In the genomic region with DNA sequence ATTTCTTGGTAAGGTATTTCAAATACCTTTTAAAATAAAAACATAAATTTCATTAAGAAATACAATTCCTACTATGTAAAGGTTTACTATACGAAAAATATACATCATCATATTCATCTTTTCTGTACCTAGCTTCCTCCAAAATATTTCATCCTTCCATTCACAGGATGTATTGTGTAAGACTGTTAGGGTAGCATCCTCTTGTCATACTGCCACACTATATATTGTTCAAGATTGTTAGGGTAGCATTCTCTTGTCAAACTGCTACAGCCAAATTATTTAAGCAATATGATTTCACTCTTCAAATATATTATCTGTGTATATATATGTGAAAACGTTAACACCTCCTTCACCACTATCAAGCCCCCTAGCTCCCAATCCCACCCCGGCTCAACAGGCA, we compare ENCODE assay signal across 27 cellular contexts. TPM values are rescaled to one million over a fixed set of nuclear protein-coding genes. Genes with fewer than 3 reads are reported as not detected.
DNase-seq lines count a peak whose midpoint lies in the region; ATAC-seq and TF ChIP-seq lines count a peak whose summit lies in the region.
"Had no signal": no experiment of that assay in that cellular context is flagged by ENCODE, and none has a peak within 500 bp of the region (broad histone marks: within the 10 kb centered on the region; RNA-seq: fewer than 3 reads in every experiment).

No MANE protein-coding gene starts in this region.

- in situ Hi-C loops in HAP-1 (cut with MboI; ENCODE audit: low sequenced_read_pairs) = no loop called here

- H3K9ac ChIP-seq in BLaER1 = no peak overlapping the region

- H3K4me2 ChIP-seq in BLaER1 = peak overlapping the region; percentile 92

- H3K9me3 ChIP-seq in BLaER1 = no peaks in the 10 kb centered on the region
- no peaks in the 10 kb centered on the region for H3K9me3 ChIP-seq in RWPE2 (ENCODE audit: severe bottlenecking)
- no peaks in the 10 kb centered on the region for H3K9me3 ChIP-seq in HAP-1
- H3K9me3 ChIP-seq: BE2C, body of pancreas, SJSA1 had no signal

- no peak overlapping the region; the same call in 1 of the 2 replicates for H3K27ac ChIP-seq in BLaER1
- peak overlapping the region; percentile 73 for H3K27ac ChIP-seq in RWPE2 (ENCODE audit: poor library complexity, severe bottlenecking)
- H3K27ac ChIP-seq: body of pancreas, coronary artery, SJSA1 had no signal

- H3K36me3 ChIP-seq in BLaER1 (peaks cover 37% of the 10 kb centered on the region), RWPE2 (ENCODE audit: low read depth) (peaks cover 40% of the 10 kb centered on the region), HAP-1 (replicated peaks) (peaks cover 43% of the 10 kb centered on the region)

- peaks cover 12 to 30% (median 24%) of the 10 kb centered on the region in 3 donors for H3K36me3 Mint-ChIP-seq in immature natural killer cell

- peaks cover 31% of the 10 kb centered on the region for H3K4me1 ChIP-seq in BLaER1
- H3K4me1 ChIP-seq in RWPE2 (ENCODE audit: insufficient read depth, poor library complexity, severe bottlenecking) = peaks cover 11% of the 10 kb centered on the region
- H3K4me1 ChIP-seq in HAP-1 = peaks cover 10% of the 10 kb centered on the region; the same call in 1 of the 2 replicates
- H3K4me1 ChIP-seq: BE2C had no signal

- H3K4me1 Mint-ChIP-seq in immature natural killer cell = peaks cover 26 to 40% of the 10 kb centered on the region in 2 donors

- no peak overlapping the region for H3K4me3 Mint-ChIP-seq in immature natural killer cell

- H3K27me3 Mint-ChIP-seq in immature natural killer cell (ENCODE audit: low read depth in 3 of 3) = peaks cover 9 to 19% (median 16%) of the 10 kb centered on the region in 3 donors
- H3K27me3 Mint-ChIP-seq: memory B cell, progenitor cell of endocrine pancreas had no signal

- peak overlapping the region in 4 of 6 donors; percentile 12 to 68 (median 58) for H3K27ac Mint-ChIP-seq in immature natural killer cell
- H3K27ac Mint-ChIP-seq: nephron had no signal

- ATAC-seq in RWPE2 (ENCODE audit: low read depth) (no peak), sciatic nerve (no peak)
- ATAC-seq: activated CD4-positive, CD25-positive, alpha-beta regulatory T cell treated with anti-CD3 and anti-CD28 coated beads, Interleukin-2, amount 50 U/mL, for 24 hours; body of pancreas had no signal

- H3K4me3 ChIP-seq in BLaER1 (no peak overlapping the region; the same call in 1 of the 2 replicates), HFF-Myc (replicated peaks; ENCODE audit: low read depth, low read length) (peak overlapping the region; percentile 97), RWPE2 (ENCODE audit: severe bottlenecking) (no peak overlapping the region), HAP-1 (no peak overlapping the region), foreskin fibroblast (ENCODE audit: low read depth in 1 of 2, low read length in 2 of 2) (no peak overlapping the region)
- H3K4me3 ChIP-seq: body of pancreas, coronary artery, SJSA1 had no signal

- no peaks in the 10 kb centered on the region for H3K27me3 ChIP-seq in BLaER1
- H3K27me3 ChIP-seq in RWPE2 (ENCODE audit: insufficient read depth, poor library complexity, severe bottlenecking) = no peaks in the 10 kb centered on the region
- no peaks in the 10 kb centered on the region for H3K27me3 ChIP-seq in HAP-1 (ENCODE audit: low read depth)
- H3K27me3 ChIP-seq: BE2C, body of pancreas, SJSA1 had no signal

- H3K9me3 Mint-ChIP-seq in immature natural killer cell = no peaks in the 10 kb centered on the region
- H3K9me3 Mint-ChIP-seq: memory B cell, nephron had no signal

- H4K20me1 ChIP-seq in BLaER1 = peaks cover 42% of the 10 kb centered on the region

- intact Hi-C loops in sciatic nerve (cut with DNase I) = no loop called here

- DNase-seq in HFF-Myc (ENCODE audit: extremely low read depth, low read depth) = no peak
- no peak for DNase-seq in RWPE2 (ENCODE audit: low spot score)
- no peak for DNase-seq in immature natural killer cell
- no peak for DNase-seq in EL
- DNase-seq in sciatic nerve (ENCODE audit: low spot score) = no peak
- DNase-seq in HAP-1 (ENCODE audit: low spot score in 2 of 2) = no peak
- no peak for DNase-seq in foreskin fibroblast
- DNase-seq: activated naive CD4-positive, alpha-beta T cell treated with Interleukin-2 at 50 U/mL for 16 hours; BE2C; body of pancreas; DMS 273 treated with DMSO at 0.1 percent for 48 hours; hippocampal formation; kidney; NCI-H1048; NCI-H2081; NCI-H526; OCI-M1; small intestine; stimulated activated CD8-positive, alpha-beta memory T cell treated with anti-CD3 and anti-CD28 coated beads, Interleukin-4, amount 100 ng/mL, for 48 hours; T-helper 9 cell had no signal

- TF ChIP-seq CTCF in HFF-Myc (IDR thresholded peaks at IDR 0.05; ENCODE audit: low read depth, low read length, missing control alignments) (no peak), RWPE2 (IDR thresholded peaks at IDR 0.05; ENCODE audit: poor library complexity, severe bottlenecking) (no peak), foreskin fibroblast (IDR thresholded peaks at IDR 0.05; ENCODE audit: low read depth, low read length) (no peak)

RNA-seq across cellular contexts. Expression of a gene that starts 3.5 kb away (rescaled TPM):
- 10 to 100 TPM; 13.4 to 47.6 (median 39.0) TPM for polyA plus RNA-seq in immature natural killer cell
- 41.5 TPM for total RNA-seq in sciatic nerve

RNA-seq across cellular contexts. Expression of a gene that starts 41.9 kb away (rescaled TPM):
- 10 to 100 TPM; 27.8 to 33.3 (median 33.3) TPM for polyA plus RNA-seq in immature natural killer cell
- 19.1 TPM for total RNA-seq in sciatic nerve
